19 cellular contexts compared by ENCODE assay signal in the genomic region with DNA sequence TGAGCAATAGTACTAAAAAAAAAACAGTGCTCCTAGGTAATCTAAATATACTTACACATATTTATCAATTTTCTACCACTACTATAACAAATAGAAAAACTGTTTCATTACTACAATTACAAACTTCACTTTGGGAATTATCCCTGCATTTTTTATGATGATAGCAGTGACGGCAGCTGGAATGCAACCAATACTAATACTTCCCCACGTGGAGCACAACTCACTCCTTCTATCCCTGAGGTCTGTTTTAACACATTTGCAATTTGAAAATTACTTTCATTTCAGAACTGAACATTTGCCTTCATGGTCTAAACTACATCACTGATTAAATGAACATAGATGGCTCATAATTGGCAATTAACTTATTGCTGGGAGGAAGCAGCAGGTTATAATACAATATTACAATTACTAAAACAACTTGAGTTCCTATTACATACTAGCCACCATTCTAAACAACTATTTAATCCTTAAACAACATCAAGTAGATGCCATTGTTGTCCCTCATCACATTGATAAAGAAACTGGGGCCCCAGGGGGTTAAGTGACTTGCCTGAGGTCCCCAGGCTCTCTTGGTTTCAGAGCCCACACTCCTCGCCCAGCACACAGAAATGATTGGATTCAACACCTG. TPM values are rescaled to one million over a fixed set of nuclear protein-coding genes. Genes with fewer than 3 reads are reported as not detected.
DNase-seq lines count a peak whose midpoint lies in the region; ATAC-seq, FAIRE-seq and TF ChIP-seq lines count a peak whose summit lies in the region.
"Had no signal": no experiment of that assay in that cellular context is flagged by ENCODE, and none has a peak within 500 bp of the region (broad histone marks: within the 10 kb centered on the region; RNA-seq: fewer than 3 reads in every experiment).

No MANE protein-coding gene starts in this region.

- H3K9ac ChIP-seq in astrocyte (ENCODE audit: low read length) (no peak overlapping the region), colonic mucosa (ENCODE audit: low read depth in 2 of 2, low read length in 2 of 2) (no peak overlapping the region)
- H3K9ac ChIP-seq: BLaER1 had no signal

- no peak overlapping the region for H3K4me3 Mint-ChIP-seq in GM23338
- peak overlapping the region; percentile 35 for H3K4me3 Mint-ChIP-seq in astrocyte (ENCODE audit: unreplicated experiment)
- H3K4me3 Mint-ChIP-seq in osteocyte (ENCODE audit: unreplicated experiment) = no peak overlapping the region
- H3K4me3 Mint-ChIP-seq: CD4-positive, alpha-beta memory T cell had no signal

- H3K36me3 Mint-ChIP-seq in GM23338 (ENCODE audit: low read depth) (no peaks in the 10 kb centered on the region), astrocyte (ENCODE audit: low read depth, unreplicated experiment) (no peaks in the 10 kb centered on the region), osteocyte (ENCODE audit: unreplicated experiment) (no peaks in the 10 kb centered on the region)
- H3K36me3 Mint-ChIP-seq: CD4-positive, alpha-beta memory T cell had no signal

- DNase-seq in GM23338 (ENCODE audit: low spot score) (peak; percentile 34), astrocyte (ENCODE audit: low read depth) (no peak), fibroblast of villous mesenchyme (ENCODE audit: low read depth) (peak; percentile 20), osteocyte (ENCODE audit: extremely low spot score, unreplicated experiment) (no peak), colonic mucosa (no peak), NCI-H748 (lab: John Stamatoyannopoulos, UW; ENCODE audit: unreplicated experiment) (no peak)
- DNase-seq: CD4-positive, alpha-beta memory T cell; GF-D8; GOT3; KBM-7; NCI-H2029 treated with DMSO at 0.1 percent for 48 hours; NCI-H82; OCI-M1; Right ventricle myocardium superior had no signal

- H3K27ac Mint-ChIP-seq in GM23338 (no peak overlapping the region), astrocyte (ENCODE audit: unreplicated experiment) (peak overlapping the region; percentile 50), osteocyte (ENCODE audit: unreplicated experiment) (peak overlapping the region; percentile 35)
- H3K27ac Mint-ChIP-seq: CD4-positive, alpha-beta memory T cell had no signal

- peaks cover 17% of the 10 kb centered on the region for H3K27me3 ChIP-seq in GM23338 (ENCODE audit: insufficient read depth)
- peaks cover 4% of the 10 kb centered on the region for H3K27me3 ChIP-seq in astrocyte (ENCODE audit: insufficient read depth, low read length)
- peaks cover 6% of the 10 kb centered on the region for H3K27me3 ChIP-seq in colonic mucosa

- H3K9me3 ChIP-seq in astrocyte (ENCODE audit: insufficient read depth, low read depth, low read length) (no peaks in the 10 kb centered on the region), colonic mucosa (no peaks in the 10 kb centered on the region)
- H3K9me3 ChIP-seq: A549, BLaER1 had no signal

- ATAC-seq in GM23338 = no peak
- ATAC-seq in HG02642 (IDR thresholded peaks at IDR 0.05; ENCODE audit: poor library complexity, unreplicated experiment) = no peak
- ATAC-seq: A549 had no signal

- H3K27me3 Mint-ChIP-seq in GM23338 (ENCODE audit: insufficient read depth, low read depth, poor library complexity) (peaks cover 16% of the 10 kb centered on the region), astrocyte (ENCODE audit: low read depth, unreplicated experiment) (peaks cover 4% of the 10 kb centered on the region), osteocyte (ENCODE audit: unreplicated experiment) (no peaks in the 10 kb centered on the region)

- H3K79me2 ChIP-seq in GM23338 (replicated peaks; ENCODE audit: insufficient read depth) = no peaks in the 10 kb centered on the region
- H3K79me2 ChIP-seq in astrocyte (ENCODE audit: insufficient read depth, low read length) = peaks cover 4% of the 10 kb centered on the region

- peaks cover 10% of the 10 kb centered on the region for H3K4me1 ChIP-seq in GM23338 (ENCODE audit: insufficient read depth)
- H3K4me1 ChIP-seq in astrocyte (ENCODE audit: insufficient read depth, low read length) = peaks cover 33% of the 10 kb centered on the region
- no peaks in the 10 kb centered on the region for H3K4me1 ChIP-seq in colonic mucosa
- H3K4me1 ChIP-seq: BLaER1 had no signal

- H4K20me1 ChIP-seq in GM23338 (replicated peaks; ENCODE audit: insufficient read depth) (no peaks in the 10 kb centered on the region), astrocyte (ENCODE audit: insufficient read depth, low read length) (no peaks in the 10 kb centered on the region)
- H4K20me1 ChIP-seq: BLaER1 had no signal

- H3F3A ChIP-seq in GM23338 (replicated peaks; ENCODE audit: low read depth) = no peaks in the 10 kb centered on the region

- FAIRE-seq in astrocyte (lab: Jason Lieb, UNC) = no peak
- FAIRE-seq: A549, GM12878, GM19239 had no signal

- H2AFZ ChIP-seq in GM23338 (no peak overlapping the region), astrocyte (ENCODE audit: low read depth, low read length) (no peak overlapping the region)

- H3K4me1 Mint-ChIP-seq in GM23338 (peaks cover 19% of the 10 kb centered on the region), astrocyte (ENCODE audit: low read depth, unreplicated experiment) (peaks cover 32% of the 10 kb centered on the region), osteocyte (ENCODE audit: unreplicated experiment) (peaks cover 70% of the 10 kb centered on the region)
- H3K4me1 Mint-ChIP-seq: CD4-positive, alpha-beta memory T cell had no signal

- intact Hi-C loops in colonic mucosa (cut with DNase I) = no loop called here

- H3K36me3 ChIP-seq in GM23338 (ENCODE audit: insufficient read depth) (no peaks in the 10 kb centered on the region), astrocyte (ENCODE audit: insufficient read depth, low read length) (no peaks in the 10 kb centered on the region), colonic mucosa (no peaks in the 10 kb centered on the region)
- H3K36me3 ChIP-seq: BLaER1 had no signal

- TF ChIP-seq CTCF in GM23338 (conservative IDR thresholded peaks at IDR 0.05; ENCODE audit: low read depth in 2 of 2) = no peak
- no peak for TF ChIP-seq CTCF in astrocyte (IDR thresholded peaks at IDR 0.05; ENCODE audit: insufficient read depth, low read depth, low read length)
- no peak for TF ChIP-seq CTCF in fibroblast of villous mesenchyme (IDR thresholded peaks at IDR 0.05; ENCODE audit: insufficient read depth, low read depth, low read length)
- TF ChIP-seq CTCF in osteocyte (IDR thresholded peaks at IDR 0.05) = no peak
- no peak for TF ChIP-seq CTCF in colonic mucosa (IDR thresholded peaks at IDR 0.05)

- H3K4me3 ChIP-seq in GM23338 (no peak overlapping the region), astrocyte (ENCODE audit: insufficient read depth, low read depth, low read length) (no peak overlapping the region), fibroblast of villous mesenchyme (ENCODE audit: low read depth, low read length) (no peak overlapping the region), colonic mucosa (no peak overlapping the region)
- H3K4me3 ChIP-seq: A549, BLaER1, GM12878 had no signal

- peak overlapping the region; percentile 28; the same call in 1 of the 2 replicates for H3K4me2 ChIP-seq in GM23338
- peak overlapping the region; percentile 21 for H3K4me2 ChIP-seq in astrocyte (ENCODE audit: low read length)
- H3K4me2 ChIP-seq: A549, BLaER1 had no signal

- H3K27ac ChIP-seq in GM23338 (ENCODE audit: low read depth) = no peak overlapping the region
- peak overlapping the region; percentile 4 for H3K27ac ChIP-seq in astrocyte (ENCODE audit: low read depth, low read length)
- no peak overlapping the region for H3K27ac ChIP-seq in colonic mucosa
- H3K27ac ChIP-seq: A549, BLaER1 had no signal

- H3K9me2 ChIP-seq in GM23338 (ENCODE audit: insufficient read depth) = no peaks in the 10 kb centered on the region

- H3K9me3 Mint-ChIP-seq in GM23338 (no peaks in the 10 kb centered on the region), astrocyte (ENCODE audit: unreplicated experiment) (no peaks in the 10 kb centered on the region), osteocyte (ENCODE audit: unreplicated experiment) (no peaks in the 10 kb centered on the region)

TF ChIP-seq in GM23338, 12 proteins besides CTCF, POLR2A, EP300 and RAD21 (continues in another document):
- TF ChIP-seq, protein P1, sequence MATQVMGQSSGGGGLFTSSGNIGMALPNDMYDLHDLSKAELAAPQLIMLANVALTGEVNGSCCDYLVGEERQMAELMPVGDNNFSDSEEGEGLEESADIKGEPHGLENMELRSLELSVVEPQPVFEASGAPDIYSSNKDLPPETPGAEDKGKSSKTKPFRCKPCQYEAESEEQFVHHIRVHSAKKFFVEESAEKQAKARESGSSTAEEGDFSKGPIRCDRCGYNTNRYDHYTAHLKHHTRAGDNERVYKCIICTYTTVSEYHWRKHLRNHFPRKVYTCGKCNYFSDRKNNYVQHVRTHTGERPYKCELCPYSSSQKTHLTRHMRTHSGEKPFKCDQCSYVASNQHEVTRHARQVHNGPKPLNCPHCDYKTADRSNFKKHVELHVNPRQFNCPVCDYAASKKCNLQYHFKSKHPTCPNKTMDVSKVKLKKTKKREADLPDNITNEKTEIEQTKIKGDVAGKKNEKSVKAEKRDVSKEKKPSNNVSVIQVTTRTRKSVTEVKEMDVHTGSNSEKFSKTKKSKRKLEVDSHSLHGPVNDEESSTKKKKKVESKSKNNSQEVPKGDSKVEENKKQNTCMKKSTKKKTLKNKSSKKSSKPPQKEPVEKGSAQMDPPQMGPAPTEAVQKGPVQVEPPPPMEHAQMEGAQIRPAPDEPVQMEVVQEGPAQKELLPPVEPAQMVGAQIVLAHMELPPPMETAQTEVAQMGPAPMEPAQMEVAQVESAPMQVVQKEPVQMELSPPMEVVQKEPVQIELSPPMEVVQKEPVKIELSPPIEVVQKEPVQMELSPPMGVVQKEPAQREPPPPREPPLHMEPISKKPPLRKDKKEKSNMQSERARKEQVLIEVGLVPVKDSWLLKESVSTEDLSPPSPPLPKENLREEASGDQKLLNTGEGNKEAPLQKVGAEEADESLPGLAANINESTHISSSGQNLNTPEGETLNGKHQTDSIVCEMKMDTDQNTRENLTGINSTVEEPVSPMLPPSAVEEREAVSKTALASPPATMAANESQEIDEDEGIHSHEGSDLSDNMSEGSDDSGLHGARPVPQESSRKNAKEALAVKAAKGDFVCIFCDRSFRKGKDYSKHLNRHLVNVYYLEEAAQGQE (IDR thresholded peaks at IDR 0.05; ENCODE audit: unreplicated experiment) = no peak
- TF ChIP-seq STAT1 (IDR thresholded peaks at IDR 0.05; ENCODE audit: unreplicated experiment) = no peak
- TF ChIP-seq NANOG (IDR thresholded peaks at IDR 0.05; ENCODE audit: borderline replicate concordance) = no peak
- no peak for TF ChIP-seq EZH2 (IDR thresholded peaks at IDR 0.05; ENCODE audit: low read depth, unreplicated experiment)
- no peak for TF ChIP-seq JUNB (IDR thresholded peaks at IDR 0.05; ENCODE audit: unreplicated experiment)
- TF ChIP-seq ZNF114 (CRISPR knock-in tag; IDR thresholded peaks at IDR 0.05) = no peak
- TF ChIP-seq ZNF331 (CRISPR knock-in tag; IDR thresholded peaks at IDR 0.05; ENCODE audit: low read depth) = no peak
- no peak for TF ChIP-seq EZH2phosphoT487 (IDR thresholded peaks at IDR 0.05; ENCODE audit: unreplicated experiment)
- TF ChIP-seq POLR2AphosphoS5 (IDR thresholded peaks at IDR 0.05; ENCODE audit: low read depth) = no peak

RNA-seq across cellular contexts. Expression of a gene that starts 6.4 kb away (rescaled TPM):
- 3.2 and 4.0 TPM in 2 replicates for total RNA-seq in GM23338 (2014; rRNA removed; shearing (Covaris generic))
- polyA plus RNA-seq in GM23338 (2016; fragmentation: Nextera tagmentation; extraction: Ambion mirVana) = 1.1 and 2.0 TPM in 2 replicates
- total RNA-seq in astrocyte (11.6 and 13.2 TPM in 2 replicates), fibroblast of villous mesenchyme (3.9 and 7.4 TPM in 2 replicates), osteocyte (113 and 120 TPM in 2 replicates), colonic mucosa (1 to 10 TPM; 1.9 to 4.7 TPM)
- polyA plus RNA-seq: CD4-positive, alpha-beta memory T cell had no signal

Comparison
In these comparisons a context has a peak if more than half of its experiments do, and no peak if none do; other contexts are left out.
1. DNase-seq: peak in GM23338 (single experiment) and fibroblast of villous mesenchyme (single experiment); none in astrocyte (single experiment), osteocyte (single experiment), colonic mucosa (single experiment) and NCI-H748 (single experiment).